ENCODE assay signal across 18 cellular contexts in genomic region chr10:86666538-86666937, GRCh38. TPM values are rescaled to one million over a fixed set of nuclear protein-coding genes. Genes with fewer than 3 reads are reported as not detected.
DNase-seq lines count a peak whose midpoint lies in the region; ATAC-seq and TF ChIP-seq lines count a peak whose summit lies in the region.
"Had no signal": no experiment of that assay in that cellular context is flagged by ENCODE, and none has a peak within 500 bp of the region (broad histone marks: within the 10 kb centered on the region; RNA-seq: fewer than 3 reads in every experiment).

No MANE protein-coding gene starts in this region.

- H3K4me1 ChIP-seq in esophagus muscularis mucosa: peaks cover 58 to 83% (median 80%) of the 10 kb centered on the region in 4 donors

- H3K27ac ChIP-seq in esophagus muscularis mucosa (replicated peaks in 1 of 4) (peak overlapping the region; percentile 86 to 94 (median 92)), temporal lobe (ENCODE audit: low read depth, low read length) (peak overlapping the region; percentile 99)
- H3K27ac ChIP-seq: ovary had no signal

- no peak for TF ChIP-seq EP300 in esophagus muscularis mucosa (IDR thresholded peaks at IDR 0.05)

- H3K4me3 Mint-ChIP-seq in nephron progenitor cell: peak overlapping the region; percentile 3
- H3K4me3 Mint-ChIP-seq: activated naive CD4-positive, alpha-beta T cell treated with anti-CD3 and anti-CD28 coated beads for 36 hours; effector memory CD8-positive, alpha-beta T cell had no signal

- no peak for TF ChIP-seq POLR2A in esophagus muscularis mucosa (IDR thresholded peaks at IDR 0.05; ENCODE audit: low read depth)

- TF ChIP-seq CTCF in esophagus muscularis mucosa (IDR thresholded peaks at IDR 0.05) (no peak), nephron progenitor cell (IDR thresholded peaks at IDR 0.05) (no peak)

- peaks cover 6% of the 10 kb centered on the region for H3K27me3 Mint-ChIP-seq in nephron progenitor cell (ENCODE audit: low read depth, poor library complexity)

- peaks cover 85% of the 10 kb centered on the region for H3K4me1 Mint-ChIP-seq in nephron progenitor cell

- no peak for ATAC-seq in HG03432 (IDR thresholded peaks at IDR 0.05; ENCODE audit: unreplicated experiment)
- no peak for ATAC-seq in HG03469 (IDR thresholded peaks at IDR 0.05; ENCODE audit: unreplicated experiment)
- ATAC-seq: effector memory CD8-positive, alpha-beta T cell; Panc1 had no signal

- peak overlapping the region in 1 of 4 donors; percentile 60 for H3K4me3 ChIP-seq in esophagus muscularis mucosa
- H3K4me3 ChIP-seq: ovary, upper lobe of left lung had no signal

- DNase-seq in NCI-H2107 treated with DMSO at 0.1 percent for 48 hours (lab: John Stamatoyannopoulos, UW; ENCODE audit: unreplicated experiment): peak; percentile 13
- no peak for DNase-seq in NCI-H2107 (lab: John Stamatoyannopoulos, UW)
- no peak for DNase-seq in esophagus muscularis mucosa (ENCODE audit: extremely low spot score)
- no peak for DNase-seq in nephron progenitor cell
- no peak for DNase-seq in NCI-H1417 treated with DMSO at 0.1 percent for 48 hours (lab: John Stamatoyannopoulos, UW)
- DNase-seq: activated CD8-positive, alpha-beta memory T cell treated with anti-CD3 and anti-CD28 coated beads, Interleukin-2, amount 50 U/mL, for 48 hours; activated naive CD4-positive, alpha-beta T cell treated with anti-CD3 and anti-CD28 coated beads for 36 hours; COR-L47; effector memory CD8-positive, alpha-beta T cell; mesendoderm; NCI-H226; ovary; upper lobe of left lung had no signal

- no peaks in the 10 kb centered on the region for H3K27me3 ChIP-seq in esophagus muscularis mucosa
- H3K27me3 ChIP-seq: ovary, upper lobe of left lung had no signal

- H3K9me3 Mint-ChIP-seq in nephron progenitor cell: no peaks in the 10 kb centered on the region
- H3K9me3 Mint-ChIP-seq: activated naive CD4-positive, alpha-beta T cell treated with anti-CD3 and anti-CD28 coated beads for 36 hours; effector memory CD8-positive, alpha-beta T cell had no signal

- peaks cover 0 to 28% (median 0%) of the 10 kb centered on the region in 4 donors for H3K36me3 ChIP-seq in esophagus muscularis mucosa
- H3K36me3 ChIP-seq: ovary, upper lobe of left lung had no signal

- H3K27ac Mint-ChIP-seq in nephron progenitor cell: no peak overlapping the region
- H3K27ac Mint-ChIP-seq: activated naive CD4-positive, alpha-beta T cell treated with anti-CD3 and anti-CD28 coated beads for 36 hours; effector memory CD8-positive, alpha-beta T cell had no signal

- intact Hi-C loops in esophagus muscularis mucosa (cut with DNase I): no loop called here

- H3K9me3 ChIP-seq in esophagus muscularis mucosa: no peaks in the 10 kb centered on the region
- H3K9me3 ChIP-seq: ovary, upper lobe of left lung had no signal

- WGBS in esophagus muscularis mucosa: 84% methylated on average over 2 of the region's 7 CpGs

- H3K36me3 Mint-ChIP-seq in nephron progenitor cell (ENCODE audit: low read depth): no peaks in the 10 kb centered on the region

RNA-seq across cellular contexts. Expression of gene LDB3, which starts 1.8 kb away (rescaled TPM):
- total RNA-seq in esophagus muscularis mucosa (10 to 100 TPM; 12.6 to 42.3 (median 21.6) TPM), temporal lobe (0.25 TPM)

RNA-seq across cellular contexts. Expression of gene OPN4, which starts 12.2 kb away (rescaled TPM):
- under 1 TPM in 1 of 4 donors, not detected in 3; 0.32 TPM for total RNA-seq in esophagus muscularis mucosa
- not detected for total RNA-seq in temporal lobe
- total RNA-seq: activated naive CD4-positive, alpha-beta T cell treated with anti-CD3 and anti-CD28 coated beads for 36 hours; MCF 10A; ovary; upper lobe of left lung had no signal

Comparison
In these comparisons a context has a peak if more than half of its experiments do, and no peak if none do; other contexts are left out.
1. RNA of gene LDB3, which starts 1.8 kb away (total RNA-seq): 12.6 to 42.3 TPM in esophagus muscularis mucosa; 0.25 TPM in temporal lobe (single experiment); every median in the first group is over 10 times any median in the second.